9 cellular contexts compared by ENCODE assay signal in genomic region chr16:19223235-19223847, GRCh38. TPM values are rescaled to one million over a fixed set of nuclear protein-coding genes. Genes with fewer than 3 reads are reported as not detected.
A peak's percentile ranks its signal among the peaks of the same experiment; 100 is the strongest.
DNase-seq lines count a peak whose midpoint lies in the region; ATAC-seq and TF ChIP-seq lines count a peak whose summit lies in the region.
"Had no signal": no experiment of that assay in that cellular context is flagged by ENCODE, and none has a peak within 500 bp of the region (broad histone marks: within the 10 kb centered on the region; RNA-seq: fewer than 3 reads in every experiment).

No MANE protein-coding gene starts in this region.

- no peaks in the 10 kb centered on the region for H3K36me3 Mint-ChIP-seq in activated CD4-positive, alpha-beta memory T cell treated with anti-CD3 and anti-CD28 coated beads, Interleukin-2, amount 10 ng/mL, durations not matched to agents 7 days and 5 days (ENCODE audit: low read depth)

- H3K27me3 Mint-ChIP-seq in activated CD4-positive, alpha-beta memory T cell treated with anti-CD3 and anti-CD28 coated beads, Interleukin-2, amount 10 ng/mL, durations not matched to agents 7 days and 5 days = no peaks in the 10 kb centered on the region
- H3K27me3 Mint-ChIP-seq: IgD-negative memory B cell had no signal

- no peaks in the 10 kb centered on the region for H3K9me3 Mint-ChIP-seq in activated CD4-positive, alpha-beta memory T cell treated with anti-CD3 and anti-CD28 coated beads, Interleukin-2, amount 10 ng/mL, durations not matched to agents 7 days and 5 days

- in situ Hi-C loops in gastrocnemius medialis (cut with MboI; ENCODE audit: low sequenced_read_pairs in 4 of 4) = no loop called here

- peak; percentile 49 for DNase-seq in HEK293T (ENCODE audit: extremely low spot score)
- DNase-seq in activated CD4-positive, alpha-beta memory T cell treated with anti-CD3 and anti-CD28 coated beads, Interleukin-2, amount 10 ng/mL, durations not matched to agents 7 days and 5 days = peak; percentile 58
- no peak for DNase-seq in right lobe of liver
- DNase-seq in activated gamma-delta T cell (lab: John Stamatoyannopoulos, UW) = no peak
- DNase-seq in gastrocnemius medialis = no peak

- no peak overlapping the region for H3K4me3 ChIP-seq in right lobe of liver
- no peak overlapping the region for H3K4me3 ChIP-seq in gastrocnemius medialis

- H3K27me3 ChIP-seq in right lobe of liver (no peaks in the 10 kb centered on the region), gastrocnemius medialis (no peaks in the 10 kb centered on the region)

- H3K4me1 Mint-ChIP-seq in activated CD4-positive, alpha-beta memory T cell treated with anti-CD3 and anti-CD28 coated beads, Interleukin-2, amount 10 ng/mL, durations not matched to agents 7 days and 5 days = peaks cover under 1% of the 10 kb centered on the region

- intact Hi-C loops in right lobe of liver (cut with DNase I) = no loop called here
- intact Hi-C loops in gastrocnemius medialis (cut with DNase I; ENCODE audit: low total_unique reads) = no loop called here

- 60% methylated on average over 7 of the region's 7 CpGs for WGBS in right lobe of liver (ENCODE audit: insufficient coverage, low coverage, low lambda C conversion rate, missing lambda C conversion rate)

- CTCF ChIA-PET in HEK293T (lab: Yijun Ruan, JAX) = interaction anchor here (0.6 to 0.7 kb wide), 2 partner anchors 16 to 62 kb away, joined by 3 to 4 read pairs; partner anchors contain the start of gene CLEC19A
- CTCF ChIA-PET in activated CD4-positive, alpha-beta memory T cell treated with anti-CD3 and anti-CD28 coated beads, Interleukin-2, amount 10 ng/mL, durations not matched to agents 7 days and 5 days (lab: Charles Lee) = no interaction called here

- TF ChIP-seq CTCF in C4-2B (conservative IDR thresholded peaks at IDR 0.05) (peak; percentile 94), right lobe of liver (IDR thresholded peaks at IDR 0.05) (peak; percentile 34 to 70 (median 50)), gastrocnemius medialis (IDR thresholded peaks at IDR 0.05 in 4 of 5, conservative IDR thresholded peaks at IDR 0.05 in 1 of 5) (peak in 1 of 5 experiments; percentile 32)

- H3K9me3 ChIP-seq in right lobe of liver (no peaks in the 10 kb centered on the region), gastrocnemius medialis (no peaks in the 10 kb centered on the region)

- no peak overlapping the region for H3K27ac Mint-ChIP-seq in activated CD4-positive, alpha-beta memory T cell treated with anti-CD3 and anti-CD28 coated beads, Interleukin-2, amount 10 ng/mL, durations not matched to agents 7 days and 5 days
- H3K27ac Mint-ChIP-seq: IgD-negative memory B cell had no signal

- H3K36me3 ChIP-seq in right lobe of liver (peaks cover 0 to 18% (median 8%) of the 10 kb centered on the region in 4 donors), gastrocnemius medialis (no peaks in the 10 kb centered on the region)

- no peaks in the 10 kb centered on the region for H3K4me1 ChIP-seq in right lobe of liver
- no peaks in the 10 kb centered on the region for H3K4me1 ChIP-seq in gastrocnemius medialis

- no peak overlapping the region for H3K27ac ChIP-seq in C4-2B
- no peak overlapping the region for H3K27ac ChIP-seq in right lobe of liver
- no peak overlapping the region for H3K27ac ChIP-seq in gastrocnemius medialis

- POLR2A ChIA-PET in HEK293T (lab: Yijun Ruan, JAX) = no interaction called here
- POLR2A ChIA-PET in activated CD4-positive, alpha-beta memory T cell treated with anti-CD3 and anti-CD28 coated beads, Interleukin-2, amount 10 ng/mL, durations not matched to agents 7 days and 5 days (lab: Charles Lee) = no interaction called here

- H3K4me3 Mint-ChIP-seq in activated CD4-positive, alpha-beta memory T cell treated with anti-CD3 and anti-CD28 coated beads, Interleukin-2, amount 10 ng/mL, durations not matched to agents 7 days and 5 days = no peak overlapping the region

- TF ChIP-seq POLR2A in right lobe of liver (IDR thresholded peaks at IDR 0.05) (no peak), gastrocnemius medialis (IDR thresholded peaks at IDR 0.05) (no peak)

- ATAC-seq in right lobe of liver (peak in 3 of 4 donors; percentile 28 to 46 (median 42)), gastrocnemius medialis (no peak), HG03025 (IDR thresholded peaks at IDR 0.05; ENCODE audit: low FRiP score, unreplicated experiment) (no peak), GM21526 (IDR thresholded peaks at IDR 0.05; ENCODE audit: low FRiP score, unreplicated experiment) (no peak)

TF ChIP-seq in HEK293T, 16 proteins besides CTCF, POLR2A, EP300 and RAD21:
- TF ChIP-seq PKNOX1 (IDR thresholded peaks at IDR 0.05) (no peak), ARNT (IDR thresholded peaks at IDR 0.05) (no peak), FOXA1 (IDR thresholded peaks at IDR 0.05) (no peak), SP1 (IDR thresholded peaks at IDR 0.05) (no peak), TARDBP (IDR thresholded peaks at IDR 0.05) (no peak), L3MBTL2 (conservative IDR thresholded peaks at IDR 0.05) (no peak), NFRKB (IDR thresholded peaks at IDR 0.05) (no peak)

RNA-seq across cellular contexts. Expression of gene SYT17, which starts 55.3 kb away (rescaled TPM):
- not detected for total RNA-seq in activated CD4-positive, alpha-beta memory T cell treated with anti-CD3 and anti-CD28 coated beads, Interleukin-2, amount 10 ng/mL, durations not matched to agents 7 days and 5 days
- 10 to 100 TPM in 3 of 6 experiments, 1 to 10 TPM in 3; 8.2 to 14.1 (median 9.5) TPM for total RNA-seq in right lobe of liver
- under 1 TPM; 0.10 to 0.87 (median 0.18) TPM for total RNA-seq in gastrocnemius medialis

Comparison
In these comparisons a context has a peak if more than half of its experiments do, and no peak if none do; other contexts are left out.
1. DNase-seq: peak in HEK293T (single experiment) and activated CD4-positive, alpha-beta memory T cell treated with anti-CD3 and anti-CD28 coated beads, Interleukin-2, amount 10 ng/mL, durations not matched to agents 7 days and 5 days (single experiment); none in right lobe of liver (0 of 3), activated gamma-delta T cell (single experiment) and gastrocnemius medialis (0 of 2).
2. ATAC-seq: peak in right lobe of liver (3 of 4); none in gastrocnemius medialis (0 of 2), HG03025 (single experiment) and GM21526 (single experiment).
3. RNA of gene SYT17, which starts 55.3 kb away (total RNA-seq): 8.2 to 14.1 TPM in right lobe of liver; 0.10 to 0.87 TPM in gastrocnemius medialis and not detected in activated CD4-positive, alpha-beta memory T cell treated with anti-CD3 and anti-CD28 coated beads, Interleukin-2, amount 10 ng/mL, durations not matched to agents 7 days and 5 days; every median in the first group is over 4 times any median in the second.